33 cellular contexts compared by ENCODE assay signal in genomic region chr5:118258223-118258622, GRCh38.
"Had no signal": no experiment of that assay in that cellular context is flagged by ENCODE, and none has a peak within 500 bp of the region (broad histone marks: within the 10 kb centered on the region; RNA-seq: fewer than 3 reads in every experiment).

No MANE protein-coding gene starts in this region.

- H3K27me3 ChIP-seq: adrenal gland, body of pancreas, brain microvascular endothelial cell, breast epithelium had no signal

- H3K4me1 ChIP-seq: adrenal gland, body of pancreas, breast epithelium had no signal

- DNase-seq: activated B cell treated with CpG ODN at 0.5 μM for 24 hours; activated CD4-positive, alpha-beta memory T cell treated with anti-CD3 and anti-CD28 coated beads for 36 hours; activated CD4-positive, alpha-beta T cell treated with anti-CD3 and anti-CD28 coated beads for 4 hours; activated CD4-positive, alpha-beta T cell treated with anti-CD3 and anti-CD28 coated beads, Interleukin-2, amount 10 ng/mL, durations not matched to agents 24 days and 14 days; activated CD4-positive, alpha-beta T cell treated with anti-CD3 and anti-CD28 coated beads, Interleukin-2, amount 50 U/mL, for 1 hour; activated CD4-positive, alpha-beta T cell treated with anti-CD3 and anti-CD28 coated beads, Interleukin-2, amount 50 U/mL, for 4 hours; activated CD4-positive, CD25-positive, alpha-beta regulatory T cell treated with anti-CD3 and anti-CD28 coated beads, Interleukin-2, amount 50 U/mL, for 72 hours; activated CD8-positive, alpha-beta memory T cell treated with anti-CD3 and anti-CD28 coated beads, Interleukin-2, amount 50 U/mL, for 4 hours; activated CD8-positive, alpha-beta T cell treated with anti-CD3 and anti-CD28 coated beads for 36 hours; activated effector memory CD4-positive, alpha-beta T cell treated with anti-CD3 and anti-CD28 coated beads, Interleukin-2, amount 50 U/mL, for 16 hours; activated gamma-delta T cell treated with Interleukin-2 at 50 U/mL for 16 hours; activated naive CD4-positive, alpha-beta T cell; activated naive CD4-positive, alpha-beta T cell treated with anti-CD3 and anti-CD28 coated beads for 36 hours; activated naive CD4-positive, alpha-beta T cell treated with anti-CD3 and anti-CD28 coated beads, Interleukin-2, amount 50 U/mL, for 16 hours; activated naive CD8-positive, alpha-beta T cell treated with anti-CD3 and anti-CD28 coated beads for 36 hours; activated T-cell treated with anti-CD3 and anti-CD28 coated beads for 4 hours; activated T-cell treated with anti-CD3 and anti-CD28 coated beads, Interleukin-2, amount 50 U/mL, for 1 hour; activated T-cell treated with anti-CD3 and anti-CD28 coated beads, Interleukin-2, amount 50 U/mL, for 4 hours; activated T-cell treated with anti-CD3 and anti-CD28 coated beads, Interleukin-2, amount 50 U/mL, for 72 hours; adrenal gland; amniotic stem cell; aorta; body of pancreas; brain microvascular endothelial cell; caudate nucleus; cerebellar nuclear complex; T-helper 1 cell; T-helper 2 cell; T-helper 9 cell had no signal

- H3K4me3 ChIP-seq: adrenal gland, body of pancreas, breast epithelium had no signal

- H3K27ac ChIP-seq: adrenal gland, body of pancreas, brain microvascular endothelial cell, breast epithelium, VCaP had no signal

- ATAC-seq: activated CD8-positive, alpha-beta T cell treated with anti-CD3 and anti-CD28 coated beads for 36 hours; activated naive CD4-positive, alpha-beta T cell treated with anti-CD3 and anti-CD28 coated beads, Interleukin-2, amount 50 U/mL, for 72 hours; activated T-cell treated with anti-CD3 and anti-CD28 coated beads, Interleukin-2, amount 50 U/mL, for 4 hours; activated T-cell treated with anti-CD3 and anti-CD28 coated beads, Interleukin-2, amount 50 U/mL, for 72 hours; activated T-helper 17 cell treated with anti-CD3 and anti-CD28 coated beads, Interleukin-2, amount 50 U/mL, for 72 hours; body of pancreas had no signal

- H3K9me3 ChIP-seq: adrenal gland, body of pancreas, breast epithelium had no signal

- H3K36me3 ChIP-seq: adrenal gland, brain microvascular endothelial cell, breast epithelium had no signal
